In the genomic region with DNA sequence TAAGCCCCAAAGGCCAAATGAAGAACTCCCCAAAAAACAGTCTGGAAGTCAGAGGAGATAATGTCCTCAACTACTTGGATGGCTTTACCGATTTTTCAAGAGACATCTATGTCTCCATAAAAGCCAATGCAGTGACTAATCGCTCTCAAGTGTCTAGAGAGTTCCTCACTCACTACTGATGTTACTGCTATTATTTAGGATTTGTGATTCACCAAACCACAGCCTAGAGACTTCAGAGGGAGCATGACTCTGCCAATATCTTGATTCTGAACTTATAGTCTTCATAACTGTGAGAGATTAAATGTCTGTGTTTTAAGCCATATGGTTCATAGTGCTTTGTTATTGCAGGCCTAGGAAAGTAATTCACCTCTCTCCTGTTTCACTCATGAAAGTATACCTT, we compare ENCODE assay signal across 17 cellular contexts.
DNase-seq lines count a peak whose midpoint lies in the region; ATAC-seq and TF ChIP-seq lines count a peak whose summit lies in the region.
"Had no signal": no experiment of that assay in that cellular context is flagged by ENCODE, and none has a peak within 500 bp of the region (broad histone marks: within the 10 kb centered on the region; RNA-seq: fewer than 3 reads in every experiment).

No MANE protein-coding gene starts in this region.

- no peak overlapping the region for H2AFZ ChIP-seq in IMR-90 (replicated peaks; ENCODE audit: low read length, poor library complexity)
- H2AFZ ChIP-seq: parathyroid adenoma had no signal

- no peak overlapping the region for H4K5ac ChIP-seq in IMR-90 (ENCODE audit: low read depth, low read length)

- H3K27me3 ChIP-seq in BJ (ENCODE audit: control insufficient read depth, insufficient read depth, low read length) (no peaks in the 10 kb centered on the region), IMR-90 (ENCODE audit: control insufficient read depth, insufficient read depth, low read length) (no peaks in the 10 kb centered on the region), brain microvascular endothelial cell (replicated peaks) (no peaks in the 10 kb centered on the region)
- H3K27me3 ChIP-seq: cardiac muscle cell, heart left ventricle had no signal

- H3K14ac ChIP-seq in IMR-90 (replicated peaks; ENCODE audit: low read depth, low read length): no peak overlapping the region

- intact Hi-C loops in IMR-90 (cut with micrococcal nuclease): no loop called here

- H3K4me1 ChIP-seq in IMR-90 (ENCODE audit: control insufficient read depth, insufficient read depth, low read length): no peaks in the 10 kb centered on the region
- H3K4me1 ChIP-seq: parathyroid adenoma had no signal

- no peak overlapping the region for H3K56ac ChIP-seq in IMR-90 (ENCODE audit: extremely low read depth, insufficient read depth, low read length)

- no TSS peak for BruUV-seq in IMR-90 (replicated peaks; lab: Mats Ljungman, UMichigan)

- CTCF ChIA-PET in BJ (lab: Yijun Ruan, JAX) (no interaction called here), IMR-90 (lab: Yijun Ruan, JAX) (no interaction called here)

- peak; percentile 62 for ATAC-seq in IMR-90 (ENCODE audit: low read depth)
- no peak for ATAC-seq in GM18873 (IDR thresholded peaks at IDR 0.05; ENCODE audit: low FRiP score, unreplicated experiment)
- ATAC-seq: heart left ventricle, left cardiac atrium, Right ventricle myocardium inferior had no signal

- in situ Hi-C loops in IMR-90 (cut with MboI; ENCODE audit: low sequenced_read_pairs) (no loop called here), brain microvascular endothelial cell (cut with HindIII; ENCODE audit: low pct_ligation_motif_present, low sequenced_read_pairs) (no loop called here)

- H2BK5ac ChIP-seq in IMR-90 (ENCODE audit: low read depth, low read length, poor library complexity, severe bottlenecking): no peak overlapping the region

- no peak overlapping the region for H3K9ac ChIP-seq in IMR-90 (ENCODE audit: low read depth, low read length)
- H3K9ac ChIP-seq: parathyroid adenoma had no signal

- no peak overlapping the region for H3K27ac ChIP-seq in IMR-90 (ENCODE audit: insufficient read depth, low read length)
- no peak overlapping the region for H3K27ac ChIP-seq in brain microvascular endothelial cell
- H3K27ac ChIP-seq: cardiac muscle cell, heart left ventricle, parathyroid adenoma had no signal

- no peak overlapping the region for H3K18ac ChIP-seq in IMR-90 (ENCODE audit: low read depth, low read length)

- H3K79me1 ChIP-seq in IMR-90 (ENCODE audit: low read depth in 1 of 2, low read length in 2 of 2): no peaks in the 10 kb centered on the region

- no peak overlapping the region for H3K23ac ChIP-seq in IMR-90 (ENCODE audit: low read depth, low read length)

- no peak overlapping the region for H2BK15ac ChIP-seq in IMR-90 (ENCODE audit: low read depth, low read length)

- H3K4me3 ChIP-seq in BJ (ENCODE audit: low read depth, low read length) (no peak overlapping the region), IMR-90 (ENCODE audit: insufficient read depth, low read depth, low read length) (no peak overlapping the region), brain microvascular endothelial cell (ENCODE audit: low read depth, low read length) (no peak overlapping the region)
- H3K4me3 ChIP-seq: cardiac muscle cell, heart left ventricle had no signal

- H3K4ac ChIP-seq in IMR-90 (ENCODE audit: low read depth, low read length): no peak overlapping the region

- no peaks in the 10 kb centered on the region for H3K9me1 ChIP-seq in IMR-90 (ENCODE audit: insufficient read depth, low read length)

- no peak for TF ChIP-seq POLR2A in IMR-90 (IDR thresholded peaks at IDR 0.05; ENCODE audit: low read depth, low read length)

- no peak overlapping the region for H2BK120ac ChIP-seq in IMR-90 (ENCODE audit: low read depth, low read length)

- POLR2A ChIA-PET in BJ (lab: Charles Lee): no interaction called here
- POLR2A ChIA-PET in IMR-90 (lab: Charles Lee; ENCODE audit: unreplicated experiment): no interaction called here

- TF ChIP-seq CTCF in BJ (IDR thresholded peaks at IDR 0.05; ENCODE audit: insufficient read depth, low read depth, low read length) (no peak), IMR-90 (conservative IDR thresholded peaks at IDR 0.05; ENCODE audit: low read depth, low read length) (no peak), brain microvascular endothelial cell (IDR thresholded peaks at IDR 0.05; ENCODE audit: low read depth, low read length, missing control alignments) (no peak)

- no peak overlapping the region for H4K91ac ChIP-seq in IMR-90 (ENCODE audit: insufficient read depth, low read depth, low read length)

- no peaks in the 10 kb centered on the region for H3K36me3 ChIP-seq in BJ (ENCODE audit: control insufficient read depth, insufficient read depth, low read length)
- no peaks in the 10 kb centered on the region for H3K36me3 ChIP-seq in IMR-90 (ENCODE audit: control insufficient read depth, insufficient read depth, low read length)
- no peaks in the 10 kb centered on the region for H3K36me3 ChIP-seq in brain microvascular endothelial cell (replicated peaks)
- H3K36me3 ChIP-seq: cardiac muscle cell, heart left ventricle had no signal

- H4K20me1 ChIP-seq in IMR-90 (ENCODE audit: insufficient read depth, low read length): no peaks in the 10 kb centered on the region

- no peak overlapping the region for H2BK20ac ChIP-seq in IMR-90 (ENCODE audit: low read depth, low read length)

- TF ChIP-seq RAD21 in IMR-90 (IDR thresholded peaks at IDR 0.05; ENCODE audit: low read length): no peak

- H4K8ac ChIP-seq in IMR-90 (ENCODE audit: low read depth in 2 of 2, low read length in 2 of 2): no peak overlapping the region

- H3K4me2 ChIP-seq in IMR-90 (ENCODE audit: low read depth, low read length): no peak overlapping the region

- peak; percentile 10 for DNase-seq in BJ (ENCODE audit: low read depth)
- peak; percentile 72 for DNase-seq in IMR-90
- DNase-seq in brain microvascular endothelial cell: peak; percentile 70
- peak; percentile 75 for DNase-seq in myocyte (ENCODE audit: low read depth)
- DNase-seq in NCI-H1048 (lab: John Stamatoyannopoulos, UW): no peak
- DNase-seq in NCI-H128 (lab: John Stamatoyannopoulos, UW; ENCODE audit: unreplicated experiment): no peak
- DNase-seq in NCI-H774 (lab: John Stamatoyannopoulos, UW): no peak
- DNase-seq: activated CD4-positive, alpha-beta memory T cell treated with anti-CD3 and anti-CD28 coated beads for 36 hours; DMS79; heart left ventricle; left cardiac atrium; NCI-H2081 treated with DMSO at 0.1 percent for 48 hours; NCI-H748 treated with DMSO at 0.1 percent for 48 hours had no signal

- WGBS in IMR-90 (ENCODE audit: extremely low coverage in 2 of 2, insufficient read length in 1 of 2), 2 experiments: no CpG with 5 or more reads among the region's 2 CpGs

- no peaks in the 10 kb centered on the region for H3K9me3 ChIP-seq in IMR-90 (ENCODE audit: control insufficient read depth, insufficient read depth, low read length)
- H3K9me3 ChIP-seq: heart left ventricle had no signal

- dilution Hi-C loops in IMR-90 (cut with HindIII; ENCODE audit: low sequenced_read_pairs, unreplicated experiment): no loop called here

- no peak overlapping the region for H2AK5ac ChIP-seq in IMR-90 (ENCODE audit: low read depth, low read length)

- no peak overlapping the region for H2AK9ac ChIP-seq in IMR-90 (replicated peaks; ENCODE audit: low read depth, low read length, poor library complexity)

TF ChIP-seq in IMR-90, 13 proteins besides CTCF, POLR2A, EP300 and RAD21:
- TF ChIP-seq, protein P1, sequence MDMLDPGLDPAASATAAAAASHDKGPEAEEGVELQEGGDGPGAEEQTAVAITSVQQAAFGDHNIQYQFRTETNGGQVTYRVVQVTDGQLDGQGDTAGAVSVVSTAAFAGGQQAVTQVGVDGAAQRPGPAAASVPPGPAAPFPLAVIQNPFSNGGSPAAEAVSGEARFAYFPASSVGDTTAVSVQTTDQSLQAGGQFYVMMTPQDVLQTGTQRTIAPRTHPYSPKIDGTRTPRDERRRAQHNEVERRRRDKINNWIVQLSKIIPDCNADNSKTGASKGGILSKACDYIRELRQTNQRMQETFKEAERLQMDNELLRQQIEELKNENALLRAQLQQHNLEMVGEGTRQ (IDR thresholded peaks at IDR 0.05; ENCODE audit: low read depth, low read length): no peak
- no peak for TF ChIP-seq FOS (IDR thresholded peaks at IDR 0.05; ENCODE audit: low read depth, low read length)
- TF ChIP-seq CHD1 (IDR thresholded peaks at IDR 0.05; ENCODE audit: low read depth, low read length): no peak
- TF ChIP-seq CEBPB (IDR thresholded peaks at IDR 0.05; ENCODE audit: low read depth, low read length): no peak
- TF ChIP-seq RCOR1 (IDR thresholded peaks at IDR 0.05; ENCODE audit: insufficient replicate concordance, low read length): no peak
- no peak for TF ChIP-seq MXI1 (IDR thresholded peaks at IDR 0.05; ENCODE audit: borderline replicate concordance, low read depth, low read length)
- TF ChIP-seq NFE2L2 (IDR thresholded peaks at IDR 0.05; ENCODE audit: low read depth, low read length): peak; percentile 16; the same call in 1 of the 2 replicates
TF ChIP-seq in IMR-90: peak in this region for 1.

Comparison
In these comparisons a context has a peak if more than half of its experiments do, and no peak if none do; other contexts are left out.
1. DNase-seq: peak in BJ (single experiment), IMR-90 (single experiment), brain microvascular endothelial cell (single experiment) and myocyte (single experiment); none in NCI-H1048 (single experiment), NCI-H128 (single experiment) and NCI-H774 (single experiment).